In the genomic region with DNA sequence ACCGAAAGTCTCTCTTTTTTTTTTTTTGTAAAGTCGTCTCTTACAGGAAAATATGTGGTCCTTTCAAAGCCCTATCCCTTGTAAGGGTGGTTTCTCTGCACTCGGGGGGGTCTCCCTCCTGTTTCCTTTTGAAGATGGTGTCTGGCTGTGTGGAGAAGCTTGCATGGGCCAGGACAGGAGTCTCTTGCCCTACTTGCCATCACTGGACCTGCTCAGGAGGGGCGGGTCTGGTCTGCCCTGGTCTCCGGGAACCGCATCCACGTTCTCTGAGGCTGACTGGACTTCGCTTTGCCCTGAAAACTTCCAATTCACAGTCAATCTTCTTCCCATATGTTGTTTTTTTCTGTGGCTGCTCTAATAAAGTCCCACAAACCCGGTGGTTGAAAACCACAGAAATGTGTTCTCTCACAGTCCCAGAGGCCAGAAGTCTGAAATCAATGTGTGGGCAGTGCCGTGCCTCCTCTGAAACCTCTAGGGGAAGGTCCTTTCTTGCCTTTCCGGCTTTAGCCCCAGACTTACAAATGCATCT, we compare ENCODE assay signal across 8 cellular contexts.
DNase-seq lines count a peak whose midpoint lies in the region; ATAC-seq and TF ChIP-seq lines count a peak whose summit lies in the region.

No MANE protein-coding gene starts in this region.

- TF ChIP-seq CTCF in endothelial cell (IDR thresholded peaks at IDR 0.05; ENCODE audit: unreplicated experiment): no peak

- H3K4me1 ChIP-seq in CD8-positive, alpha-beta memory T cell (ENCODE audit: insufficient read depth, low read length): peaks cover 27% of the 10 kb centered on the region

- POLR2A ChIA-PET in CD8-positive, alpha-beta memory T cell (lab: Charles Lee): interaction anchor here (1.2 kb wide), 1 partner anchor 36 kb away, joined by 3 read pairs; no protein-coding TSS in a partner anchor

- H3K27me3 Mint-ChIP-seq in CD8-positive, alpha-beta memory T cell: peaks cover 2 to 6% of the 10 kb centered on the region in 2 donors
- H3K27me3 Mint-ChIP-seq in dendritic cell treated with granulocyte-macrophage colony-stimulating factor and Interleukin-4, amounts not matched to agents 40 ng/mL and 50 ng/mL, for 4 days: peaks cover 34% of the 10 kb centered on the region
- H3K27me3 Mint-ChIP-seq in endothelial cell (ENCODE audit: unreplicated experiment): peaks cover 4% of the 10 kb centered on the region

- ATAC-seq in GM21360 (IDR thresholded peaks at IDR 0.05; ENCODE audit: unreplicated experiment) (peak; percentile 58), HG03135 (IDR thresholded peaks at IDR 0.05; ENCODE audit: unreplicated experiment) (no peak)

- H3K4me3 ChIP-seq in CD8-positive, alpha-beta memory T cell (ENCODE audit: low read length): peak overlapping the region; percentile 48

- H3K4me3 Mint-ChIP-seq in CD8-positive, alpha-beta memory T cell: peak overlapping the region; percentile 14 to 88 (median 76)
- no peak overlapping the region for H3K4me3 Mint-ChIP-seq in dendritic cell treated with granulocyte-macrophage colony-stimulating factor and Interleukin-4, amounts not matched to agents 40 ng/mL and 50 ng/mL, for 4 days
- H3K4me3 Mint-ChIP-seq in endothelial cell (ENCODE audit: unreplicated experiment): no peak overlapping the region

- intact Hi-C loops in dendritic cell treated with granulocyte-macrophage colony-stimulating factor and Interleukin-4, amounts not matched to agents 40 ng/mL and 50 ng/mL, for 4 days (cut with micrococcal nuclease): no loop called here

- H3K4me1 Mint-ChIP-seq in CD8-positive, alpha-beta memory T cell: peaks cover 26 to 35% (median 29%) of the 10 kb centered on the region in 3 donors
- H3K4me1 Mint-ChIP-seq in dendritic cell treated with granulocyte-macrophage colony-stimulating factor and Interleukin-4, amounts not matched to agents 40 ng/mL and 50 ng/mL, for 4 days (ENCODE audit: low read depth): peaks cover 62% of the 10 kb centered on the region
- H3K4me1 Mint-ChIP-seq in endothelial cell (ENCODE audit: unreplicated experiment): no peaks in the 10 kb centered on the region

- H3K9me3 Mint-ChIP-seq in CD8-positive, alpha-beta memory T cell: no peaks in the 10 kb centered on the region
- no peaks in the 10 kb centered on the region for H3K9me3 Mint-ChIP-seq in dendritic cell treated with granulocyte-macrophage colony-stimulating factor and Interleukin-4, amounts not matched to agents 40 ng/mL and 50 ng/mL, for 4 days
- H3K9me3 Mint-ChIP-seq in endothelial cell (ENCODE audit: unreplicated experiment): no peaks in the 10 kb centered on the region

- H3K27me3 ChIP-seq in CD8-positive, alpha-beta memory T cell (ENCODE audit: insufficient read depth, low read length, poor library complexity, severe bottlenecking): no peaks in the 10 kb centered on the region

- H3K9me3 ChIP-seq in CD8-positive, alpha-beta memory T cell (ENCODE audit: low read length): no peaks in the 10 kb centered on the region

- CTCF ChIA-PET in CD8-positive, alpha-beta memory T cell (lab: Charles Lee): no interaction called here

- no peaks in the 10 kb centered on the region for H3K36me3 ChIP-seq in CD8-positive, alpha-beta memory T cell (ENCODE audit: insufficient read depth, low read length)

- H3K27ac Mint-ChIP-seq in CD8-positive, alpha-beta memory T cell: peak overlapping the region; percentile 13 to 93 (median 84)
- peak overlapping the region; percentile 65 for H3K27ac Mint-ChIP-seq in dendritic cell treated with granulocyte-macrophage colony-stimulating factor and Interleukin-4, amounts not matched to agents 40 ng/mL and 50 ng/mL, for 4 days
- H3K27ac Mint-ChIP-seq in endothelial cell (ENCODE audit: unreplicated experiment): no peak overlapping the region

- no peak overlapping the region for H3K27ac ChIP-seq in CD8-positive, alpha-beta memory T cell (ENCODE audit: low read depth, low read length)

- no peaks in the 10 kb centered on the region for H3K36me3 Mint-ChIP-seq in CD8-positive, alpha-beta memory T cell
- H3K36me3 Mint-ChIP-seq in dendritic cell treated with granulocyte-macrophage colony-stimulating factor and Interleukin-4, amounts not matched to agents 40 ng/mL and 50 ng/mL, for 4 days (ENCODE audit: low read depth): no peaks in the 10 kb centered on the region
- no peaks in the 10 kb centered on the region for H3K36me3 Mint-ChIP-seq in endothelial cell (ENCODE audit: low read depth, unreplicated experiment)

- peak in 3 of 5 donors; percentile 6 to 46 (median 34) for DNase-seq in CD8-positive, alpha-beta memory T cell
- DNase-seq in Kasumi-1 (lab: John Stamatoyannopoulos, UW) (peak; percentile 17 to 34), endothelial cell (ENCODE audit: low spot score) (no peak), iPS-NIHi11 (ENCODE audit: low spot score) (no peak), NCI-H187 treated with DMSO at 0.1 percent for 48 hours (lab: John Stamatoyannopoulos, UW) (no peak)

Comparison
In these comparisons a context has a peak if more than half of its experiments do, and no peak if none do; other contexts are left out.
1. DNase-seq: peak in CD8-positive, alpha-beta memory T cell (3 of 5) and Kasumi-1 (2 of 2); none in endothelial cell (single experiment), iPS-NIHi11 (single experiment) and NCI-H187 treated with DMSO at 0.1 percent for 48 hours (single experiment).
2. H3K4me3 Mint-ChIP-seq: peak in CD8-positive, alpha-beta memory T cell (7 of 7); none in dendritic cell treated with granulocyte-macrophage colony-stimulating factor and Interleukin-4, amounts not matched to agents 40 ng/mL and 50 ng/mL, for 4 days (single experiment) and endothelial cell (single experiment).